25 cellular contexts compared by ENCODE assay signal in genomic region chr9:113370806-113371325, GRCh38. TPM values are rescaled to one million over a fixed set of nuclear protein-coding genes. Genes with fewer than 3 reads are reported as not detected.
DNase-seq lines count a peak whose midpoint lies in the region; ATAC-seq, FAIRE-seq and TF ChIP-seq lines count a peak whose summit lies in the region.
"Had no signal": no experiment of that assay in that cellular context is flagged by ENCODE, and none has a peak within 500 bp of the region (broad histone marks: within the 10 kb centered on the region; RNA-seq: fewer than 3 reads in every experiment).

No MANE protein-coding gene starts in this region.

- FAIRE-seq in frontal cortex (lab: Jason Lieb, UNC): no peak
- FAIRE-seq: GM18507, RCC 7860 had no signal

- H3K4me3 Mint-ChIP-seq in progenitor cell of endocrine pancreas (ENCODE audit: low read depth): no peak overlapping the region
- no peak overlapping the region for H3K4me3 Mint-ChIP-seq in activated CD8-positive, alpha-beta T cell treated with anti-CD3 and anti-CD28 coated beads, Interleukin-2, amount 10 ng/mL, durations not matched to agents 7 days and 5 days
- H3K4me3 Mint-ChIP-seq: CD8-positive, alpha-beta T cell had no signal

- POLR2A ChIA-PET in activated CD8-positive, alpha-beta T cell treated with anti-CD3 and anti-CD28 coated beads, Interleukin-2, amount 10 ng/mL, durations not matched to agents 7 days and 5 days (lab: Charles Lee): interaction anchor here (0.6 kb wide), 1 partner anchor 9 kb away, joined by 5 read pairs; no protein-coding TSS in a partner anchor

- peaks cover 18% of the 10 kb centered on the region for H3K4me1 Mint-ChIP-seq in progenitor cell of endocrine pancreas (ENCODE audit: low read depth)
- peaks cover 12% of the 10 kb centered on the region for H3K4me1 Mint-ChIP-seq in activated CD8-positive, alpha-beta T cell treated with anti-CD3 and anti-CD28 coated beads, Interleukin-2, amount 10 ng/mL, durations not matched to agents 7 days and 5 days (ENCODE audit: low read depth)

- CTCF ChIA-PET in activated CD8-positive, alpha-beta T cell treated with anti-CD3 and anti-CD28 coated beads, Interleukin-2, amount 10 ng/mL, durations not matched to agents 7 days and 5 days (lab: Charles Lee): no interaction called here

- H3K27ac Mint-ChIP-seq in progenitor cell of endocrine pancreas: peak overlapping the region; percentile 84
- H3K27ac Mint-ChIP-seq in activated CD8-positive, alpha-beta T cell treated with anti-CD3 and anti-CD28 coated beads, Interleukin-2, amount 10 ng/mL, durations not matched to agents 7 days and 5 days: no peak overlapping the region
- H3K27ac Mint-ChIP-seq: CD8-positive, alpha-beta T cell had no signal

- no peaks in the 10 kb centered on the region for H3K9me3 Mint-ChIP-seq in progenitor cell of endocrine pancreas (ENCODE audit: low read depth)
- H3K9me3 Mint-ChIP-seq in activated CD8-positive, alpha-beta T cell treated with anti-CD3 and anti-CD28 coated beads, Interleukin-2, amount 10 ng/mL, durations not matched to agents 7 days and 5 days (ENCODE audit: insufficient read depth): no peaks in the 10 kb centered on the region
- H3K9me3 Mint-ChIP-seq: CD8-positive, alpha-beta T cell had no signal

- no peaks in the 10 kb centered on the region for H3K27me3 Mint-ChIP-seq in progenitor cell of endocrine pancreas
- H3K27me3 Mint-ChIP-seq in activated CD8-positive, alpha-beta T cell treated with anti-CD3 and anti-CD28 coated beads, Interleukin-2, amount 10 ng/mL, durations not matched to agents 7 days and 5 days (ENCODE audit: low read depth): no peaks in the 10 kb centered on the region

- no peak for ATAC-seq in activated CD8-positive, alpha-beta T cell treated with anti-CD3 and anti-CD28 coated beads, Interleukin-2, amount 10 ng/mL, durations not matched to agents 7 days and 5 days
- ATAC-seq: CD8-positive, alpha-beta T cell; HCT116 had no signal

- no peak for TF ChIP-seq CTCF in progenitor cell of endocrine pancreas (IDR thresholded peaks at IDR 0.05; ENCODE audit: unreplicated experiment)

- peaks cover 15% of the 10 kb centered on the region for H3K36me3 Mint-ChIP-seq in progenitor cell of endocrine pancreas (ENCODE audit: insufficient read depth)
- H3K36me3 Mint-ChIP-seq in activated CD8-positive, alpha-beta T cell treated with anti-CD3 and anti-CD28 coated beads, Interleukin-2, amount 10 ng/mL, durations not matched to agents 7 days and 5 days (ENCODE audit: low read depth): peaks cover 10% of the 10 kb centered on the region

- DNase-seq in NCI-H1417 (lab: John Stamatoyannopoulos, UW): peak in 2 of 3 experiments; percentile 47 to 81
- DNase-seq in NCI-H1417 treated with DMSO at 0.1 percent for 48 hours (lab: John Stamatoyannopoulos, UW): no peak
- DNase-seq in NCI-H1105 (lab: John Stamatoyannopoulos, UW): peak; percentile 77
- DNase-seq in NCI-H69 (lab: John Stamatoyannopoulos, UW): peak; percentile 35
- no peak for DNase-seq in progenitor cell of endocrine pancreas (ENCODE audit: low spot score, unreplicated experiment)
- no peak for DNase-seq in mesenteric fat pad (ENCODE audit: low spot score)
- DNase-seq in activated CD8-positive, alpha-beta T cell treated with anti-CD3 and anti-CD28 coated beads, Interleukin-2, amount 10 ng/mL, durations not matched to agents 7 days and 5 days: no peak
- DNase-seq in frontal cortex (ENCODE audit: low spot score in 2 of 2): no peak
- DNase-seq: AML-193; C1 segment of cervical spinal cord; Calu3; CD8-positive, alpha-beta T cell; DMS153; GDM1; GOT3; NCI-H1436 treated with DMSO at 0.1 percent for 48 hours; NCI-H2029; NCI-H748 treated with DMSO at 0.1 percent for 48 hours; SJCRH30; T-helper 1 cell had no signal

RNA-seq across cellular contexts. Expression of gene HDHD3, which starts 5.9 kb away (rescaled TPM):
- total RNA-seq in progenitor cell of endocrine pancreas (77.4 and 83.9 TPM in 2 replicates), mesenteric fat pad (15.4 TPM), frontal cortex (9.0 TPM)
- total RNA-seq in activated CD8-positive, alpha-beta T cell treated with anti-CD3 and anti-CD28 coated beads, Interleukin-2, amount 10 ng/mL, durations not matched to agents 7 days and 5 days: 10 to 100 TPM; 14.0 to 15.3 TPM

RNA-seq across cellular contexts. Expression of gene BSPRY, which starts 21.5 kb away (rescaled TPM):
- total RNA-seq in progenitor cell of endocrine pancreas (18.8 and 19.7 TPM in 2 replicates), mesenteric fat pad (0.19 TPM), frontal cortex (under 0.01 TPM)
- 1 to 10 TPM; 4.0 to 4.4 TPM for total RNA-seq in activated CD8-positive, alpha-beta T cell treated with anti-CD3 and anti-CD28 coated beads, Interleukin-2, amount 10 ng/mL, durations not matched to agents 7 days and 5 days
- total RNA-seq: A172; CD8-positive, alpha-beta T cell; HT1080 had no signal

RNA-seq across cellular contexts. Expression of gene ALAD, which starts 30.2 kb away (rescaled TPM):
- 59.3 and 64.3 TPM in 2 replicates for total RNA-seq in progenitor cell of endocrine pancreas
- total RNA-seq in mesenteric fat pad: 52.8 TPM
- total RNA-seq in activated CD8-positive, alpha-beta T cell treated with anti-CD3 and anti-CD28 coated beads, Interleukin-2, amount 10 ng/mL, durations not matched to agents 7 days and 5 days: 10 to 100 TPM; 26.0 to 30.7 TPM
- 11.4 TPM for total RNA-seq in frontal cortex

RNA-seq across cellular contexts. Expression of gene WDR31, which starts 30.8 kb away (rescaled TPM):
- total RNA-seq in progenitor cell of endocrine pancreas (5.1 and 5.7 TPM in 2 replicates), mesenteric fat pad (4.9 TPM), frontal cortex (2.4 TPM)
- total RNA-seq in activated CD8-positive, alpha-beta T cell treated with anti-CD3 and anti-CD28 coated beads, Interleukin-2, amount 10 ng/mL, durations not matched to agents 7 days and 5 days: under 1 TPM; 0.47 to 0.92 TPM

RNA-seq across cellular contexts. Expression of gene POLE3, which starts 39.6 kb away (rescaled TPM):
- total RNA-seq in progenitor cell of endocrine pancreas (36.6 and 40.5 TPM in 2 replicates), mesenteric fat pad (26.4 TPM), frontal cortex (39.5 TPM)
- total RNA-seq in activated CD8-positive, alpha-beta T cell treated with anti-CD3 and anti-CD28 coated beads, Interleukin-2, amount 10 ng/mL, durations not matched to agents 7 days and 5 days: 10 to 100 TPM; 78.9 to 81.7 TPM

Comparison
In these comparisons a context has a peak if more than half of its experiments do, and no peak if none do; other contexts are left out.
1. DNase-seq: peak in NCI-H1417 (2 of 3), NCI-H1105 (single experiment) and NCI-H69 (single experiment); none in NCI-H1417 treated with DMSO at 0.1 percent for 48 hours (single experiment), progenitor cell of endocrine pancreas (single experiment), mesenteric fat pad (single experiment), activated CD8-positive, alpha-beta T cell treated with anti-CD3 and anti-CD28 coated beads, Interleukin-2, amount 10 ng/mL, durations not matched to agents 7 days and 5 days (single experiment) and frontal cortex (0 of 2).